1 cellular context compared by ENCODE assay signal in the genomic region with DNA sequence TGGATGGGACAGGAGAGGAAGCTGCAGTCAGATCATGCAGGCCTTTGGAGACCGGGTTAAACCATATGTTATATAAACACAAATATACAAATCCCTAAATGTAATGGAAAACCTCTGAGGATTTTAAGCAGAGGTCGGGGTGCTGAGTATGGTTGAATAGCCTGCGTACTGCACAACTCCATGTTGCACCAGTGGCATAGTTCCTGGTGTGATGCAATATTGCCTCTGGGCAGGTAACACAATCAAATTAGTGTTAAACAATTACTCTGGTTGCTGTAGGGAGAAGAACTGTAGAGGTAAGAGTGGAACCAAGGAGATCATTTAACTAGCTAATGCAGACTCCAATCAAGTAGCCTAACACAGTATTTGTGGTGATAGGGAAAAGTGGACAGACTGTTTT.
TF ChIP-seq lines count a peak whose summit lies in the region.

No MANE protein-coding gene starts in this region.

TF ChIP-seq in HepG2, 621 proteins besides CTCF, POLR2A, EP300 and RAD21 (continued from another document):
- 0 out of 2 replicates have a peak, but pooled peaks have one; percentile 39 for TF ChIP-seq ELF3 (CRISPR knock-in tag; IDR thresholded peaks at IDR 0.05)
- no peak for TF ChIP-seq ZNF335 (CRISPR knock-in tag; IDR thresholded peaks at IDR 0.05)
- TF ChIP-seq, protein P1, sequence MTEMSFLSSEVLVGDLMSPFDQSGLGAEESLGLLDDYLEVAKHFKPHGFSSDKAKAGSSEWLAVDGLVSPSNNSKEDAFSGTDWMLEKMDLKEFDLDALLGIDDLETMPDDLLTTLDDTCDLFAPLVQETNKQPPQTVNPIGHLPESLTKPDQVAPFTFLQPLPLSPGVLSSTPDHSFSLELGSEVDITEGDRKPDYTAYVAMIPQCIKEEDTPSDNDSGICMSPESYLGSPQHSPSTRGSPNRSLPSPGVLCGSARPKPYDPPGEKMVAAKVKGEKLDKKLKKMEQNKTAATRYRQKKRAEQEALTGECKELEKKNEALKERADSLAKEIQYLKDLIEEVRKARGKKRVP (CRISPR knock-in tag; IDR thresholded peaks at IDR 0.05) = peak in 1 of 2 experiments; percentile 89; a peak in 2 of 4 replicates
- no peak for TF ChIP-seq POLR2AphosphoS5 (IDR thresholded peaks at IDR 0.05; ENCODE audit: low read depth, low read length)
- TF ChIP-seq, protein P2, sequence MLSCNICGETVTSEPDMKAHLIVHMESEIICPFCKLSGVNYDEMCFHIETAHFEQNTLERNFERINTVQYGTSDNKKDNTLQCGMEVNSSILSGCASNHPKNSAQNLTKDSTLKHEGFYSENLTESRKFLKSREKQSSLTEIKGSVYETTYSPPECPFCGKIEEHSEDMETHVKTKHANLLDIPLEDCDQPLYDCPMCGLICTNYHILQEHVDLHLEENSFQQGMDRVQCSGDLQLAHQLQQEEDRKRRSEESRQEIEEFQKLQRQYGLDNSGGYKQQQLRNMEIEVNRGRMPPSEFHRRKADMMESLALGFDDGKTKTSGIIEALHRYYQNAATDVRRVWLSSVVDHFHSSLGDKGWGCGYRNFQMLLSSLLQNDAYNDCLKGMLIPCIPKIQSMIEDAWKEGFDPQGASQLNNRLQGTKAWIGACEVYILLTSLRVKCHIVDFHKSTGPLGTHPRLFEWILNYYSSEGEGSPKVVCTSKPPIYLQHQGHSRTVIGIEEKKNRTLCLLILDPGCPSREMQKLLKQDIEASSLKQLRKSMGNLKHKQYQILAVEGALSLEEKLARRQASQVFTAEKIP (CRISPR knock-in tag; IDR thresholded peaks at IDR 0.05; ENCODE audit: borderline replicate concordance) = no peak
- no peak for TF ChIP-seq ZNF3 (CRISPR knock-in tag; IDR thresholded peaks at IDR 0.05)
- TF ChIP-seq ZFP62 (CRISPR knock-in tag; IDR thresholded peaks at IDR 0.05) = no peak
- TF ChIP-seq PAX8 (CRISPR knock-in tag; IDR thresholded peaks at IDR 0.05; ENCODE audit: borderline replicate concordance) = no peak
- TF ChIP-seq ZNF496 (CRISPR knock-in tag; IDR thresholded peaks at IDR 0.05; ENCODE audit: insufficient replicate concordance) = no peak
- no peak for TF ChIP-seq ZNF224 (CRISPR knock-in tag; IDR thresholded peaks at IDR 0.05)
- TF ChIP-seq, protein P3, sequence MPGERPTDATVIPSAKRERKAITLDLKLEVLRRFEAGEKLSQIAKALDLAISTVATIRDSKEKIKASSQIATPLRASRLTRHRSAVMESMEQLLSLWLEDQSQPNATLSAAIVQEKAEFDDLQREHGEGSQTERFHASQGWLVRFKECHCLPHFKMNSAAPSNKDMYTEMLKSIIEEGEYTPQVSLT (CRISPR knock-in tag; IDR thresholded peaks at IDR 0.05; ENCODE audit: borderline replicate concordance, low read depth) = no peak
- no peak for TF ChIP-seq ZNF792 (CRISPR knock-in tag; IDR thresholded peaks at IDR 0.05)
- TF ChIP-seq, protein P4, sequence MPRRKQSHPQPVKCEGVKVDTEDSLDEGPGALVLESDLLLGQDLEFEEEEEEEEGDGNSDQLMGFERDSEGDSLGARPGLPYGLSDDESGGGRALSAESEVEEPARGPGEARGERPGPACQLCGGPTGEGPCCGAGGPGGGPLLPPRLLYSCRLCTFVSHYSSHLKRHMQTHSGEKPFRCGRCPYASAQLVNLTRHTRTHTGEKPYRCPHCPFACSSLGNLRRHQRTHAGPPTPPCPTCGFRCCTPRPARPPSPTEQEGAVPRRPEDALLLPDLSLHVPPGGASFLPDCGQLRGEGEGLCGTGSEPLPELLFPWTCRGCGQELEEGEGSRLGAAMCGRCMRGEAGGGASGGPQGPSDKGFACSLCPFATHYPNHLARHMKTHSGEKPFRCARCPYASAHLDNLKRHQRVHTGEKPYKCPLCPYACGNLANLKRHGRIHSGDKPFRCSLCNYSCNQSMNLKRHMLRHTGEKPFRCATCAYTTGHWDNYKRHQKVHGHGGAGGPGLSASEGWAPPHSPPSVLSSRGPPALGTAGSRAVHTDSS (CRISPR knock-in tag; conservative IDR thresholded peaks at IDR 0.05) = no peak
- TF ChIP-seq IRF2 (CRISPR knock-in tag; IDR thresholded peaks at IDR 0.05) = no peak
- peak; percentile 87 for TF ChIP-seq CEBPB (IDR thresholded peaks at IDR 0.05; ENCODE audit: borderline replicate concordance, low read depth, low read length)
- TF ChIP-seq, protein P5, sequence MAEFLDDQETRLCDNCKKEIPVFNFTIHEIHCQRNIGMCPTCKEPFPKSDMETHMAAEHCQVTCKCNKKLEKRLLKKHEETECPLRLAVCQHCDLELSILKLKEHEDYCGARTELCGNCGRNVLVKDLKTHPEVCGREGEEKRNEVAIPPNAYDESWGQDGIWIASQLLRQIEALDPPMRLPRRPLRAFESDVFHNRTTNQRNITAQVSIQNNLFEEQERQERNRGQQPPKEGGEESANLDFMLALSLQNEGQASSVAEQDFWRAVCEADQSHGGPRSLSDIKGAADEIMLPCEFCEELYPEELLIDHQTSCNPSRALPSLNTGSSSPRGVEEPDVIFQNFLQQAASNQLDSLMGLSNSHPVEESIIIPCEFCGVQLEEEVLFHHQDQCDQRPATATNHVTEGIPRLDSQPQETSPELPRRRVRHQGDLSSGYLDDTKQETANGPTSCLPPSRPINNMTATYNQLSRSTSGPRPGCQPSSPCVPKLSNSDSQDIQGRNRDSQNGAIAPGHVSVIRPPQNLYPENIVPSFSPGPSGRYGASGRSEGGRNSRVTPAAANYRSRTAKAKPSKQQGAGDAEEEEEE (CRISPR knock-in tag; IDR thresholded peaks at IDR 0.05; ENCODE audit: borderline replicate concordance) = no peak
- TF ChIP-seq, protein P6, sequence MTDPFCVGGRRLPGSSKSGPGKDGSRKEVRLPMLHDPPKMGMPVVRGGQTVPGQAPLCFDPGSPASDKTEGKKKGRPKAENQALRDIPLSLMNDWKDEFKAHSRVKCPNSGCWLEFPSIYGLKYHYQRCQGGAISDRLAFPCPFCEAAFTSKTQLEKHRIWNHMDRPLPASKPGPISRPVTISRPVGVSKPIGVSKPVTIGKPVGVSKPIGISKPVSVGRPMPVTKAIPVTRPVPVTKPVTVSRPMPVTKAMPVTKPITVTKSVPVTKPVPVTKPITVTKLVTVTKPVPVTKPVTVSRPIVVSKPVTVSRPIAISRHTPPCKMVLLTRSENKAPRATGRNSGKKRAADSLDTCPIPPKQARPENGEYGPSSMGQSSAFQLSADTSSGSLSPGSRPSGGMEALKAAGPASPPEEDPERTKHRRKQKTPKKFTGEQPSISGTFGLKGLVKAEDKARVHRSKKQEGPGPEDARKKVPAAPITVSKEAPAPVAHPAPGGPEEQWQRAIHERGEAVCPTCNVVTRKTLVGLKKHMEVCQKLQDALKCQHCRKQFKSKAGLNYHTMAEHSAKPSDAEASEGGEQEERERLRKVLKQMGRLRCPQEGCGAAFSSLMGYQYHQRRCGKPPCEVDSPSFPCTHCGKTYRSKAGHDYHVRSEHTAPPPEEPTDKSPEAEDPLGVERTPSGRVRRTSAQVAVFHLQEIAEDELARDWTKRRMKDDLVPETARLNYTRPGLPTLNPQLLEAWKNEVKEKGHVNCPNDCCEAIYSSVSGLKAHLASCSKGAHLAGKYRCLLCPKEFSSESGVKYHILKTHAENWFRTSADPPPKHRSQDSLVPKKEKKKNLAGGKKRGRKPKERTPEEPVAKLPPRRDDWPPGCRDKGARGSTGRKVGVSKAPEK (CRISPR knock-in tag; IDR thresholded peaks at IDR 0.05; ENCODE audit: borderline replicate concordance) = no peak
- TF ChIP-seq, protein P7, sequence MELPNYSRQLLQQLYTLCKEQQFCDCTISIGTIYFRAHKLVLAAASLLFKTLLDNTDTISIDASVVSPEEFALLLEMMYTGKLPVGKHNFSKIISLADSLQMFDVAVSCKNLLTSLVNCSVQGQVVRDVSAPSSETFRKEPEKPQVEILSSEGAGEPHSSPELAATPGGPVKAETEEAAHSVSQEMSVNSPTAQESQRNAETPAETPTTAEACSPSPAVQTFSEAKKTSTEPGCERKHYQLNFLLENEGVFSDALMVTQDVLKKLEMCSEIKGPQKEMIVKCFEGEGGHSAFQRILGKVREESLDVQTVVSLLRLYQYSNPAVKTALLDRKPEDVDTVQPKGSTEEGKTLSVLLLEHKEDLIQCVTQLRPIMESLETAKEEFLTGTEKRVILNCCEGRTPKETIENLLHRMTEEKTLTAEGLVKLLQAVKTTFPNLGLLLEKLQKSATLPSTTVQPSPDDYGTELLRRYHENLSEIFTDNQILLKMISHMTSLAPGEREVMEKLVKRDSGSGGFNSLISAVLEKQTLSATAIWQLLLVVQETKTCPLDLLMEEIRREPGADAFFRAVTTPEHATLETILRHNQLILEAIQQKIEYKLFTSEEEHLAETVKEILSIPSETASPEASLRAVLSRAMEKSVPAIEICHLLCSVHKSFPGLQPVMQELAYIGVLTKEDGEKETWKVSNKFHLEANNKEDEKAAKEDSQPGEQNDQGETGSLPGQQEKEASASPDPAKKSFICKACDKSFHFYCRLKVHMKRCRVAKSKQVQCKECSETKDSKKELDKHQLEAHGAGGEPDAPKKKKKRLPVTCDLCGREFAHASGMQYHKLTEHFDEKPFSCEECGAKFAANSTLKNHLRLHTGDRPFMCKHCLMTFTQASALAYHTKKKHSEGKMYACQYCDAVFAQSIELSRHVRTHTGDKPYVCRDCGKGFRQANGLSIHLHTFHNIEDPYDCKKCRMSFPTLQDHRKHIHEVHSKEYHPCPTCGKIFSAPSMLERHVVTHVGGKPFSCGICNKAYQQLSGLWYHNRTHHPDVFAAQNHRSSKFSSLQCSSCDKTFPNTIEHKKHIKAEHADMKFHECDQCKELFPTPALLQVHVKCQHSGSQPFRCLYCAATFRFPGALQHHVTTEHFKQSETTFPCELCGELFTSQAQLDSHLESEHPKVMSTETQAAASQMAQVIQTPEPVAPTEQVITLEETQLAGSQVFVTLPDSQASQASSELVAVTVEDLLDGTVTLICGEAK (IDR thresholded peaks at IDR 0.05) = no peak
- TF ChIP-seq, protein P7 (CRISPR knock-in tag; IDR thresholded peaks at IDR 0.05) = no peak
- TF ChIP-seq ZNF660 (CRISPR knock-in tag; IDR thresholded peaks at IDR 0.05; ENCODE audit: borderline replicate concordance, low read depth) = no peak
- TF ChIP-seq TOPORS (CRISPR knock-in tag; IDR thresholded peaks at IDR 0.05) = no peak
- TF ChIP-seq, protein P8, sequence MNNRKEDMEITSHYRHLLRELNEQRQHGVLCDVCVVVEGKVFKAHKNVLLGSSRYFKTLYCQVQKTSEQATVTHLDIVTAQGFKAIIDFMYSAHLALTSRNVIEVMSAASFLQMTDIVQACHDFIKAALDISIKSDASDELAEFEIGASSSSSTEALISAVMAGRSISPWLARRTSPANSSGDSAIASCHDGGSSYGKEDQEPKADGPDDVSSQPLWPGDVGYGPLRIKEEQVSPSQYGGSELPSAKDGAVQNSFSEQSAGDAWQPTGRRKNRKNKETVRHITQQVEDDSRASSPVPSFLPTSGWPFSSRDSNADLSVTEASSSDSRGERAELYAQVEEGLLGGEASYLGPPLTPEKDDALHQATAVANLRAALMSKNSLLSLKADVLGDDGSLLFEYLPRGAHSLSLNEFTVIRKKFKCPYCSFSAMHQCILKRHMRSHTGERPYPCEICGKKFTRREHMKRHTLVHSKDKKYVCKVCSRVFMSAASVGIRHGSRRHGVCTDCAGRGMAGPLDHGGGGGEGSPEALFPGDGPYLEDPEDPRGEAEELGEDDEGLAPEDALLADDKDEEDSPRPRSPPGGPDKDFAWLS (CRISPR knock-in tag; IDR thresholded peaks at IDR 0.05; ENCODE audit: borderline replicate concordance) = no peak
- TF ChIP-seq SRF (IDR thresholded peaks at IDR 0.05; ENCODE audit: low read depth, low read length) = no peak
- TF ChIP-seq ZMYM3 (CRISPR knock-in tag; IDR thresholded peaks at IDR 0.05) = no peak
- peak; percentile 67 for TF ChIP-seq CEBPG (CRISPR knock-in tag; IDR thresholded peaks at IDR 0.05)
